Comparison of ENCODE assay signal across 24 cellular contexts in genomic region chr1:179059185-179059483, GRCh38. TPM values are rescaled to one million over a fixed set of nuclear protein-coding genes. Genes with fewer than 3 reads are reported as not detected.
A peak's percentile ranks its signal among the peaks of the same experiment; 100 is the strongest.
DNase-seq lines count a peak whose midpoint lies in the region; ATAC-seq, FAIRE-seq and TF ChIP-seq lines count a peak whose summit lies in the region.
"Had no signal": no experiment of that assay in that cellular context is flagged by ENCODE, and none has a peak within 500 bp of the region (broad histone marks: within the 10 kb centered on the region; RNA-seq: fewer than 3 reads in every experiment).

No MANE protein-coding gene starts in this region.

- H4K8ac ChIP-seq in IMR-90 (ENCODE audit: low read depth in 2 of 2, low read length in 2 of 2) = peak overlapping the region; percentile 62 to 77; a peak in 3 of 4 replicates

- TF ChIP-seq POLR2A in A549 (IDR thresholded peaks at IDR 0.05; ENCODE audit: low read length) (no peak), IMR-90 (IDR thresholded peaks at IDR 0.05; ENCODE audit: low read depth, low read length) (no peak)

- WGBS in A549 (ENCODE audit: missing lambda C conversion rate) = 86% methylated on average over 2 of the region's 2 CpGs
- no CpG with 5 or more reads among the region's 2 CpGs for WGBS in IMR-90 (ENCODE audit: extremely low coverage in 2 of 2, insufficient read length in 1 of 2), 2 experiments

- no peaks in the 10 kb centered on the region for H4K20me1 ChIP-seq in IMR-90 (ENCODE audit: insufficient read depth, low read length)

- peak overlapping the region; percentile 56; the same call in 1 of the 2 replicates for H3K56ac ChIP-seq in IMR-90 (ENCODE audit: extremely low read depth, insufficient read depth, low read length)

- intact Hi-C loops in IMR-90 (cut with micrococcal nuclease) (no loop called here), left lung (cut with DNase I) (no loop called here), Right ventricle myocardium inferior (cut with DNase I) (no loop called here)

- no peak for TF ChIP-seq CTCF in A549 (IDR thresholded peaks at IDR 0.05)
- no peak for TF ChIP-seq CTCF in IMR-90 (conservative IDR thresholded peaks at IDR 0.05; ENCODE audit: low read depth, low read length)
- TF ChIP-seq CTCF in left lung (IDR thresholded peaks at IDR 0.05) = no peak

- peaks cover 14% of the 10 kb centered on the region for H3K9me1 ChIP-seq in IMR-90 (ENCODE audit: insufficient read depth, low read length)

- peak overlapping the region; percentile 67; the same call in 1 of the 2 replicates for H4K91ac ChIP-seq in IMR-90 (ENCODE audit: insufficient read depth, low read depth, low read length)

- no peak overlapping the region for H3K9ac ChIP-seq in IMR-90 (ENCODE audit: low read depth, low read length)

- BruUV-seq in IMR-90 (replicated peaks; lab: Mats Ljungman, UMichigan) = no TSS peak

- FAIRE-seq in A549 (lab: Jason Lieb, UNC) = no peak

- peak overlapping the region; percentile 73 for H2BK20ac ChIP-seq in IMR-90 (ENCODE audit: low read depth, low read length)

- no peak overlapping the region for H2AFZ ChIP-seq in IMR-90 (replicated peaks; ENCODE audit: low read length, poor library complexity)

- H3K9me3 ChIP-seq in A549 (peaks cover 9% of the 10 kb centered on the region; the same call in 2 of the 3 replicates), IMR-90 (ENCODE audit: control insufficient read depth, insufficient read depth, low read length) (no peaks in the 10 kb centered on the region), left lung (no peaks in the 10 kb centered on the region)
- H3K9me3 ChIP-seq: gastroesophageal sphincter, HAP-1, mucosa of descending colon, sigmoid colon had no signal

- H2BK5ac ChIP-seq in IMR-90 (ENCODE audit: low read depth, low read length, poor library complexity, severe bottlenecking) = peak overlapping the region; percentile 18

- H3K4ac ChIP-seq in IMR-90 (ENCODE audit: low read depth, low read length) = peak overlapping the region; percentile 65

- peaks cover 4% of the 10 kb centered on the region for H3K36me3 ChIP-seq in IMR-90 (ENCODE audit: control insufficient read depth, insufficient read depth, low read length)
- H3K36me3 ChIP-seq in left lung = peaks cover 0 to 10% of the 10 kb centered on the region in 2 donors

- H2AK5ac ChIP-seq in IMR-90 (ENCODE audit: low read depth, low read length) = peak overlapping the region; percentile 46; the same call in 1 of the 2 replicates

- dilution Hi-C loops in IMR-90 (cut with HindIII; ENCODE audit: low sequenced_read_pairs, unreplicated experiment) = no loop called here

- H3K79me1 ChIP-seq in IMR-90 (ENCODE audit: low read depth in 1 of 2, low read length in 2 of 2) = peaks cover 4 to 22% of the 10 kb centered on the region in 2 experiments

- H4K5ac ChIP-seq in IMR-90 (ENCODE audit: low read depth, low read length) = no peak overlapping the region

- H3K27me3 ChIP-seq in IMR-90 (ENCODE audit: control insufficient read depth, insufficient read depth, low read length) (no peaks in the 10 kb centered on the region), left lung (no peaks in the 10 kb centered on the region)
- H3K27me3 ChIP-seq: gastroesophageal sphincter, sigmoid colon had no signal

- H3K4me1 ChIP-seq in A549 = peaks cover 43% of the 10 kb centered on the region
- H3K4me1 ChIP-seq in IMR-90 (ENCODE audit: control insufficient read depth, insufficient read depth, low read length) = peaks cover 5% of the 10 kb centered on the region
- no peaks in the 10 kb centered on the region for H3K4me1 ChIP-seq in left lung
- H3K4me1 ChIP-seq: gastroesophageal sphincter had no signal

- peak overlapping the region; percentile 82 for H3K14ac ChIP-seq in IMR-90 (replicated peaks; ENCODE audit: low read depth, low read length)

- H3K4me3 ChIP-seq in A549 (no peak overlapping the region), IMR-90 (ENCODE audit: insufficient read depth, low read depth, low read length) (no peak overlapping the region), left lung (no peak overlapping the region)
- H3K4me3 ChIP-seq: gastroesophageal sphincter, HAP-1, mucosa of descending colon, sigmoid colon had no signal

- no peak overlapping the region for H2AK9ac ChIP-seq in IMR-90 (replicated peaks; ENCODE audit: low read depth, low read length, poor library complexity)

- peak overlapping the region; percentile 81 to 91 for H3K27ac ChIP-seq in A549
- H3K27ac ChIP-seq in IMR-90 (ENCODE audit: insufficient read depth, low read length) = no peak overlapping the region
- H3K27ac ChIP-seq in left lung = no peak overlapping the region
- no peak overlapping the region for H3K27ac ChIP-seq in substantia nigra (ENCODE audit: low read depth, low read length, poor library complexity, severe bottlenecking)
- H3K27ac ChIP-seq: gastroesophageal sphincter, WERI-Rb-1 had no signal

- TF ChIP-seq EP300 in A549 (IDR thresholded peaks at IDR 0.05) = no peak

- peak overlapping the region; percentile 66; the same call in 2 of the 3 replicates for H2BK15ac ChIP-seq in IMR-90 (ENCODE audit: low read depth, low read length)

- DNase-seq in A549 (ENCODE audit: low read depth in 1 of 2, low spot score in 1 of 2) = no peak
- DNase-seq in IMR-90 = no peak
- DNase-seq in left lung = no peak
- DNase-seq in substantia nigra (lab: John Stamatoyannopoulos, UW) = no peak
- no peak for DNase-seq in Right ventricle myocardium inferior (ENCODE audit: missing footprints)
- DNase-seq: activated CD8-positive, alpha-beta T cell treated with anti-CD3 and anti-CD28 coated beads, Interleukin-2, amount 10 ng/mL, durations not matched to agents 7 days and 5 days; activated T-cell treated with anti-CD3 and anti-CD28 coated beads, Interleukin-2, amount 50 U/mL, for 48 hours; CD4-positive, alpha-beta T cell; cortex of kidney; DND-41; left cardiac atrium; mucosa of descending colon; NCI-H1417; NCI-H69; occipital lobe; sigmoid colon; stimulated activated CD4-positive, alpha-beta T cell treated with anti-CD3 and anti-CD28 coated beads, Interleukin-2, amount 100 ng/mL, for 24 hours; trophoblast cell; WERI-Rb-1 had no signal

- peak overlapping the region; percentile 79 for H2BK120ac ChIP-seq in IMR-90 (ENCODE audit: low read depth, low read length)

- POLR2A ChIA-PET in A549 (lab: Yijun Ruan, JAX) = no interaction called here
- POLR2A ChIA-PET in IMR-90 (lab: Charles Lee; ENCODE audit: unreplicated experiment) = no interaction called here

- peak overlapping the region; percentile 88 for H3K23ac ChIP-seq in IMR-90 (ENCODE audit: low read depth, low read length)

- no peak overlapping the region for H3K18ac ChIP-seq in IMR-90 (ENCODE audit: low read depth, low read length)

- in situ Hi-C loops in IMR-90 (cut with MboI; ENCODE audit: low sequenced_read_pairs) = no loop called here

- 0 out of 3 replicates have a peak overlapping the region, but pooled peaks have one; percentile 23 for H3K4me2 ChIP-seq in A549
- no peak overlapping the region for H3K4me2 ChIP-seq in IMR-90 (ENCODE audit: low read depth, low read length)

- TF ChIP-seq RAD21 in A549 (conservative IDR thresholded peaks at IDR 0.05 in 1 of 2, IDR thresholded peaks at IDR 0.05 in 1 of 2) (no peak), IMR-90 (IDR thresholded peaks at IDR 0.05; ENCODE audit: low read length) (no peak)

- CTCF ChIA-PET in A549 (lab: Yijun Ruan, JAX) = interaction anchor here (1.0 to 3.7 kb wide), 4 partner anchors 14 to 516 kb away, joined by 3 to 16 read pairs (median 4); no protein-coding TSS in a partner anchor
- CTCF ChIA-PET in IMR-90 (lab: Yijun Ruan, JAX) = no interaction called here

- ATAC-seq in A549 (no peak), IMR-90 (ENCODE audit: low read depth) (no peak), SK-N-SH treated with all-trans-retinoic acid at 6 μM for 48 hours (peak; percentile 28), left lung (peak; percentile 49), HG02571 (IDR thresholded peaks at IDR 0.05; ENCODE audit: unreplicated experiment) (no peak), GM19328 (IDR thresholded peaks at IDR 0.05; ENCODE audit: unreplicated experiment) (no peak), Right ventricle myocardium inferior (no peak)
- ATAC-seq: activated CD8-positive, alpha-beta T cell treated with anti-CD3 and anti-CD28 coated beads, Interleukin-2, amount 10 ng/mL, durations not matched to agents 7 days and 5 days; gastroesophageal sphincter; mucosa of descending colon had no signal

TF ChIP-seq in A549, 52 proteins besides CTCF, POLR2A, EP300 and RAD21 (continues in another document):
- TF ChIP-seq HDAC2 (IDR thresholded peaks at IDR 0.05) = no peak
- no peak for TF ChIP-seq RFX5 (IDR thresholded peaks at IDR 0.05)
- TF ChIP-seq HOXA7 (CRISPR knock-in tag; IDR thresholded peaks at IDR 0.05) = no peak
- TF ChIP-seq EHF (CRISPR knock-in tag; IDR thresholded peaks at IDR 0.05) = no peak

TF ChIP-seq in IMR-90, 13 proteins besides CTCF, POLR2A, EP300 and RAD21:
- TF ChIP-seq SMC3 (IDR thresholded peaks at IDR 0.05; ENCODE audit: low read depth, low read length) = no peak
- peak; percentile 51; the same call in 1 of the 2 replicates for TF ChIP-seq CEBPB (IDR thresholded peaks at IDR 0.05; ENCODE audit: low read depth, low read length)

RNA-seq across cellular contexts. Expression of gene TOR3A, which starts 22.7 kb away (rescaled TPM):
- polyA plus RNA-seq in A549 (2011; rRNA removed) (30.7 and 41.0 TPM in 2 replicates), A549 (2017; fragmentation: RNase III; extraction: RNeasy Plus Mini Kit Qiagen cat#74134 plus additional on column Dnase treatment) (44.5 to 48.9 TPM (median 46.4 TPM) in 3 replicates), IMR-90 (2012; rRNA removed) (22.2 and 22.7 TPM in 2 replicates)
- 71.2 and 88.6 TPM in 2 replicates for polyA plus RNA-seq in A549 (2012; cell fraction: cytosol; rRNA removed)
- polyA plus RNA-seq in A549 (2012; cell fraction: nucleus; rRNA removed) = 94.6 and 102 TPM in 2 replicates
- 52.5 and 62.9 TPM in 2 replicates for polyA minus RNA-seq in A549 (2011; rRNA and poly(A)+ RNA removed)
- total RNA-seq in IMR-90 (2012; rRNA removed) (11.9 and 16.8 TPM in 2 replicates), left lung (10 to 100 TPM; 23.6 to 30.0 TPM), Right ventricle myocardium inferior (11.3 TPM)
- 23.9 and 24.0 TPM in 2 replicates for polyA plus RNA-seq in IMR-90 (2012; cell fraction: cytosol; rRNA removed)
- polyA plus RNA-seq in IMR-90 (2012; cell fraction: nucleus; rRNA removed; ENCODE audit: low replicate concordance) = 17.2 and 26.3 TPM in 2 replicates

RNA-seq across cellular contexts. Expression of gene FAM20B, which starts 33.4 kb away (rescaled TPM):
- polyA plus RNA-seq in A549 (2011; rRNA removed) (34.9 and 35.3 TPM in 2 replicates), A549 (2017; fragmentation: RNase III; extraction: RNeasy Plus Mini Kit Qiagen cat#74134 plus additional on column Dnase treatment) (24.2 to 25.3 TPM (median 25.3 TPM) in 3 replicates), IMR-90 (2012; rRNA removed) (13.4 and 17.1 TPM in 2 replicates)
- polyA plus RNA-seq in A549 (2012; cell fraction: cytosol; rRNA removed) = 9.1 and 11.2 TPM in 2 replicates
- 4.5 and 6.5 TPM in 2 replicates for polyA plus RNA-seq in A549 (2012; cell fraction: nucleus; rRNA removed)
- 39.9 and 53.4 TPM in 2 replicates for polyA minus RNA-seq in A549 (2011; rRNA and poly(A)+ RNA removed)
- total RNA-seq in IMR-90 (2012; rRNA removed) (36.7 and 38.4 TPM in 2 replicates), left lung (10 to 100 TPM; 36.4 to 37.2 TPM), Right ventricle myocardium inferior (60.1 TPM)
- polyA plus RNA-seq in IMR-90 (2012; cell fraction: cytosol; rRNA removed) = 6.9 and 7.0 TPM in 2 replicates
- 3.9 and 9.7 TPM in 2 replicates for polyA plus RNA-seq in IMR-90 (2012; cell fraction: nucleus; rRNA removed; ENCODE audit: low replicate concordance)

Comparison
In these comparisons a context has a peak if more than half of its experiments do, and no peak if none do; other contexts are left out.
1. ATAC-seq: peak in SK-N-SH treated with all-trans-retinoic acid at 6 μM for 48 hours (single experiment) and left lung (single experiment); none in A549 (0 of 2), IMR-90 (single experiment), HG02571 (single experiment), GM19328 (single experiment) and Right ventricle myocardium inferior (single experiment).
2. H3K27ac ChIP-seq: peak in A549 (2 of 2); none in IMR-90 (single experiment), left lung (0 of 2) and substantia nigra (single experiment).